In genomic region chr3:5498981-5499380, GRCh38 we compare ENCODE assay signal across 14 cellular contexts.
A peak's percentile ranks its signal among the peaks of the same experiment; 100 is the strongest.
DNase-seq lines count a peak whose midpoint lies in the region; ATAC-seq and TF ChIP-seq lines count a peak whose summit lies in the region.
"Had no signal": no experiment of that assay in that cellular context is flagged by ENCODE, and none has a peak within 500 bp of the region (broad histone marks: within the 10 kb centered on the region; RNA-seq: fewer than 3 reads in every experiment).

No MANE protein-coding gene starts in this region.

- ATAC-seq in GM18502 (IDR thresholded peaks at IDR 0.05; ENCODE audit: poor library complexity, unreplicated experiment), result peak; percentile 43
- ATAC-seq in GM19438 (IDR thresholded peaks at IDR 0.05; ENCODE audit: low read depth, unreplicated experiment), result peak; percentile 35
- ATAC-seq in HG02840 (IDR thresholded peaks at IDR 0.05; ENCODE audit: low FRiP score, unreplicated experiment), result peak; percentile 40
- ATAC-seq in HG03432 (IDR thresholded peaks at IDR 0.05; ENCODE audit: unreplicated experiment), result peak; percentile 41
- ATAC-seq in naive thymus-derived CD4-positive, alpha-beta T cell, result no peak
- ATAC-seq: activated T-cell treated with anti-CD3 and anti-CD28 coated beads, Interleukin-2, amount 50 U/mL, for 72 hours; body of pancreas had no signal

- intact Hi-C loops in naive thymus-derived CD4-positive, alpha-beta T cell (cut with micrococcal nuclease), result loop anchor here in 1 of 2 donors (10.0 kb wide), 1 partner anchor 364 kb away; no protein-coding TSS in a partner anchor

- H3K36me3 Mint-ChIP-seq in naive thymus-derived CD4-positive, alpha-beta T cell, result no peaks in the 10 kb centered on the region
- H3K36me3 Mint-ChIP-seq in nephron progenitor cell (ENCODE audit: low read depth), result no peaks in the 10 kb centered on the region

- no peak for TF ChIP-seq CTCF in GM10266 (IDR thresholded peaks at IDR 0.05; ENCODE audit: control insufficient read depth, insufficient read depth, low read depth, missing control alignments)
- TF ChIP-seq CTCF in nephron progenitor cell (IDR thresholded peaks at IDR 0.05), result no peak

- no peaks in the 10 kb centered on the region for H3K4me1 ChIP-seq in naive thymus-derived CD4-positive, alpha-beta T cell (ENCODE audit: control insufficient read depth in 2 of 2, insufficient read depth in 2 of 2, low read length in 2 of 2)
- H3K4me1 ChIP-seq: body of pancreas had no signal

- POLR2A ChIA-PET in naive thymus-derived CD4-positive, alpha-beta T cell (lab: Charles Lee), result no interaction called here

- CTCF ChIA-PET in naive thymus-derived CD4-positive, alpha-beta T cell (lab: Charles Lee), result no interaction called here

- no peak overlapping the region for H3K4me3 Mint-ChIP-seq in naive thymus-derived CD4-positive, alpha-beta T cell
- no peak overlapping the region for H3K4me3 Mint-ChIP-seq in nephron progenitor cell
- H3K4me3 Mint-ChIP-seq: activated T-cell treated with anti-CD3 and anti-CD28 coated beads, Interleukin-2, amount 50 U/mL, for 72 hours had no signal

- peaks cover 0 to 9% (median 0%) of the 10 kb centered on the region in 7 donors for H3K4me1 Mint-ChIP-seq in naive thymus-derived CD4-positive, alpha-beta T cell
- H3K4me1 Mint-ChIP-seq in nephron progenitor cell, result no peaks in the 10 kb centered on the region

- peaks cover 0 to 6% (median 0%) of the 10 kb centered on the region in 11 donors for H3K9me3 Mint-ChIP-seq in naive thymus-derived CD4-positive, alpha-beta T cell
- no peaks in the 10 kb centered on the region for H3K9me3 Mint-ChIP-seq in nephron progenitor cell
- H3K9me3 Mint-ChIP-seq: activated T-cell treated with anti-CD3 and anti-CD28 coated beads, Interleukin-2, amount 50 U/mL, for 72 hours had no signal

- no peaks in the 10 kb centered on the region for H3K36me3 ChIP-seq in naive thymus-derived CD4-positive, alpha-beta T cell (ENCODE audit: control insufficient read depth in 2 of 3, insufficient read depth in 3 of 3, low read length in 3 of 3)
- H3K36me3 ChIP-seq: MG63 had no signal

- no peaks in the 10 kb centered on the region for H3K27me3 ChIP-seq in naive thymus-derived CD4-positive, alpha-beta T cell (ENCODE audit: control insufficient read depth in 2 of 2, insufficient read depth in 2 of 2, low read length in 2 of 2)
- H3K27me3 ChIP-seq: body of pancreas, MG63 had no signal

- no peak overlapping the region for H3K4me3 ChIP-seq in naive thymus-derived CD4-positive, alpha-beta T cell (ENCODE audit: low read length)
- H3K4me3 ChIP-seq: body of pancreas, MG63, smooth muscle cell had no signal

- no peak for DNase-seq in GM10266 (ENCODE audit: extremely low spot score)
- no peak for DNase-seq in naive thymus-derived CD4-positive, alpha-beta T cell
- DNase-seq in nephron progenitor cell, result no peak
- no peak for DNase-seq in HuH-7 (ENCODE audit: low spot score)
- DNase-seq: activated T-cell treated with anti-CD3 and anti-CD28 coated beads, Interleukin-2, amount 50 U/mL, for 72 hours; body of pancreas; Calu3; MG63; SIG-M5 had no signal

- H3K27me3 Mint-ChIP-seq in naive thymus-derived CD4-positive, alpha-beta T cell, result peaks cover 0 to 3% (median 0%) of the 10 kb centered on the region in 5 donors
- peaks cover 4% of the 10 kb centered on the region for H3K27me3 Mint-ChIP-seq in nephron progenitor cell (ENCODE audit: low read depth, poor library complexity)

- no peaks in the 10 kb centered on the region for H3K9me3 ChIP-seq in naive thymus-derived CD4-positive, alpha-beta T cell (ENCODE audit: control insufficient read depth in 2 of 3, low read length in 3 of 3)
- H3K9me3 ChIP-seq: body of pancreas, MG63 had no signal

- no peak overlapping the region for H3K27ac Mint-ChIP-seq in naive thymus-derived CD4-positive, alpha-beta T cell
- H3K27ac Mint-ChIP-seq in nephron progenitor cell, result no peak overlapping the region
- H3K27ac Mint-ChIP-seq: activated T-cell treated with anti-CD3 and anti-CD28 coated beads, Interleukin-2, amount 50 U/mL, for 72 hours had no signal

- no peak overlapping the region for H3K27ac ChIP-seq in naive thymus-derived CD4-positive, alpha-beta T cell (ENCODE audit: low read depth, low read length)
- H3K27ac ChIP-seq: body of pancreas had no signal
